Comparison of ENCODE assay signal across 21 cellular contexts in genomic region chr4:76962406-76963135, GRCh38.
"Had no signal": no experiment of that assay in that cellular context is flagged by ENCODE, and none has a peak within 500 bp of the region (broad histone marks: within the 10 kb centered on the region; RNA-seq: fewer than 3 reads in every experiment).

No MANE protein-coding gene starts in this region.

- H3K9ac ChIP-seq: neural progenitor cell had no signal

- H3K27ac ChIP-seq: gastroesophageal sphincter, neural progenitor cell, psoas muscle, uterus had no signal

- DNase-seq: activated CD4-positive, alpha-beta T cell treated with anti-CD3 and anti-CD28 coated beads for 1 hour; activated CD8-positive, alpha-beta memory T cell treated with anti-CD3 and anti-CD28 coated beads for 24 hours; activated effector memory CD4-positive, alpha-beta T cell treated with Interleukin-2 at 50 U/mL for 16 hours; activated naive CD4-positive, alpha-beta T cell treated with anti-CD3 and anti-CD28 coated beads for 36 hours; activated naive CD8-positive, alpha-beta T cell treated with anti-CD3 and anti-CD28 coated beads, Interleukin-2, amount 10 ng/mL, durations not matched to agents 7 days and 5 days; activated T-cell treated with anti-CD3 and anti-CD28 coated beads, Interleukin-2, amount 50 U/mL, for 72 hours; amygdala; effector CD4-positive, alpha-beta T cell; heart left ventricle; left colon; naive thymus-derived CD4-positive, alpha-beta T cell; psoas muscle; stimulated activated CD4-positive, alpha-beta T cell treated with anti-CD3 and anti-CD28 coated beads, Interleukin-1b, Interleukin-23, amount 100 ng/mL, for 48 hours; T-cell; T-helper 9 cell; uterus had no signal

- H3K27me3 ChIP-seq: gastroesophageal sphincter, heart left ventricle, neural progenitor cell, right atrium auricular region, uterus had no signal

- H2AFZ ChIP-seq: neural progenitor cell had no signal

- H3K4me2 ChIP-seq: neural progenitor cell had no signal

- H3K9me3 ChIP-seq: gastroesophageal sphincter, heart left ventricle, psoas muscle, right atrium auricular region, uterus had no signal

- H3K4me1 ChIP-seq: uterus had no signal

- H3K36me3 ChIP-seq: gastroesophageal sphincter, heart left ventricle, neural progenitor cell, right atrium auricular region, uterus had no signal

- H3K4me3 ChIP-seq: gastroesophageal sphincter, heart left ventricle, lung, neural progenitor cell, psoas muscle, right atrium auricular region, uterus had no signal

- FAIRE-seq: keratinocyte had no signal
